In the genomic region with DNA sequence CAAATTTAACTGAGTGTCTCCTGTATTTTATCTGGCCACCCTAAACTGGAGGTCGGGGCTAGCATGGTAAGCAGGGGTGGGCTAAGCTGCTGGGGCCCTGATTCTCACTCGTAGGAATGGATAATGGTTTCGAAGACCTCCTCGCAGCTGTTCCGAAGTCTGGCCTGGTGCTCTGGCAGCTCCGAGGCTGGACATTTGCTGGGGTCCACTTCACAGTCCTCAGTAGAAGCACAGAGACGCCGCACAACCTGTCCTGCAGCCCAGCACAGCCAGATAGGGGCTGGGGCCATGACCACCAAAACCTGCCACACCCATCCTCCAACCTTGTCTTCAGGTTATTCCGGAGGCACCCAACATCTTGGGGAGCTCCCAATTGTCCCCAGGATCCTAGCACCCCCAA, we compare ENCODE assay signal across 2 cellular contexts.
A peak's percentile ranks its signal among the peaks of the same experiment; 100 is the strongest.
TF ChIP-seq lines count a peak whose summit lies in the region.

No MANE protein-coding gene starts in this region.

TF ChIP-seq in HepG2, 621 proteins besides CTCF, POLR2A, EP300 and RAD21:
- peak; percentile 66; the same call in 1 of the 2 replicates for TF ChIP-seq ZNF768 (CRISPR knock-in tag; IDR thresholded peaks at IDR 0.05)
- TF ChIP-seq, protein P1, sequence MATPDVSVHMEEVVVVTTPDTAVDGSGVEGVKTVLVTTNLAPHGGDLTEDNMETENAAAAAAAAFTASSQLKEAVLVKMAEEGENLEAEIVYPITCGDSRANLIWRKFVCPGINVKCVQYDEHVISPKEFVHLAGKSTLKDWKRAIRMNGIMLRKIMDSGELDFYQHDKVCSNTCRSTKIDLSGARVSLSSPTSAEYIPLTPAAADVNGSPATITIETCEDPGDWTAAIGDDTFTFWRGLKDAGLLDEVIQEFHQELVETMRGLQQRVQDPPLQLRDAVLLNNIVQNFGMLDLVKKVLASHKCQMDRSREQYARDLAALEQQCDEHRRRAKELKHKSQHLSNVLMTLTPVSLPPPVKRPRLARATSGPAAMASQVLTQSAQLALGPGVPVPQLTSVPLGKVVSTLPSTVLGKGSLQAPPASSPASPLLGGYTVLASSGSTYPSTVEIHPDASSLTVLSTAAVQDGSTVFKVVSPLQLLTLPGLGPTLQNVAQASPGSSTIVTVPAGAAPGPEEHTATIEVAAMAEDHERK (CRISPR knock-in tag; IDR thresholded peaks at IDR 0.05; ENCODE audit: low read depth), result no peak

TF ChIP-seq in WTC11, 78 proteins besides CTCF, POLR2A, EP300 and RAD21:
- TF ChIP-seq ZBTB43 (CRISPR knock-in tag; IDR thresholded peaks at IDR 0.05) (no peak), GRHL2 (CRISPR knock-in tag; IDR thresholded peaks at IDR 0.05; ENCODE audit: insufficient replicate concordance, severe bottlenecking) (no peak), USF2 (CRISPR knock-in tag; IDR thresholded peaks at IDR 0.05) (no peak), ESRRA (CRISPR knock-in tag; IDR thresholded peaks at IDR 0.05; ENCODE audit: borderline replicate concordance) (no peak), TEAD4 (CRISPR knock-in tag; IDR thresholded peaks at IDR 0.05) (no peak), JAZF1 (CRISPR knock-in tag; IDR thresholded peaks at IDR 0.05) (no peak), NFATC4 (CRISPR knock-in tag; IDR thresholded peaks at IDR 0.05) (no peak), NR2C2 (CRISPR knock-in tag; IDR thresholded peaks at IDR 0.05) (no peak), ZNF138 (CRISPR knock-in tag; conservative IDR thresholded peaks at IDR 0.05) (no peak), AR (CRISPR knock-in tag; IDR thresholded peaks at IDR 0.05) (no peak), ZNF317 (CRISPR knock-in tag; IDR thresholded peaks at IDR 0.05; ENCODE audit: borderline replicate concordance, low read depth) (no peak), ZNF425 (CRISPR knock-in tag; conservative IDR thresholded peaks at IDR 0.05) (no peak)
- TF ChIP-seq, protein P2, sequence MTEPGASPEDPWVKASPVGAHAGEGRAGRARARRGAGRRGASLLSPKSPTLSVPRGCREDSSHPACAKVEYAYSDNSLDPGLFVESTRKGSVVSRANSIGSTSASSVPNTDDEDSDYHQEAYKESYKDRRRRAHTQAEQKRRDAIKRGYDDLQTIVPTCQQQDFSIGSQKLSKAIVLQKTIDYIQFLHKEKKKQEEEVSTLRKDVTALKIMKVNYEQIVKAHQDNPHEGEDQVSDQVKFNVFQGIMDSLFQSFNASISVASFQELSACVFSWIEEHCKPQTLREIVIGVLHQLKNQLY (CRISPR knock-in tag; IDR thresholded peaks at IDR 0.05), result no peak
- TF ChIP-seq, protein P3, sequence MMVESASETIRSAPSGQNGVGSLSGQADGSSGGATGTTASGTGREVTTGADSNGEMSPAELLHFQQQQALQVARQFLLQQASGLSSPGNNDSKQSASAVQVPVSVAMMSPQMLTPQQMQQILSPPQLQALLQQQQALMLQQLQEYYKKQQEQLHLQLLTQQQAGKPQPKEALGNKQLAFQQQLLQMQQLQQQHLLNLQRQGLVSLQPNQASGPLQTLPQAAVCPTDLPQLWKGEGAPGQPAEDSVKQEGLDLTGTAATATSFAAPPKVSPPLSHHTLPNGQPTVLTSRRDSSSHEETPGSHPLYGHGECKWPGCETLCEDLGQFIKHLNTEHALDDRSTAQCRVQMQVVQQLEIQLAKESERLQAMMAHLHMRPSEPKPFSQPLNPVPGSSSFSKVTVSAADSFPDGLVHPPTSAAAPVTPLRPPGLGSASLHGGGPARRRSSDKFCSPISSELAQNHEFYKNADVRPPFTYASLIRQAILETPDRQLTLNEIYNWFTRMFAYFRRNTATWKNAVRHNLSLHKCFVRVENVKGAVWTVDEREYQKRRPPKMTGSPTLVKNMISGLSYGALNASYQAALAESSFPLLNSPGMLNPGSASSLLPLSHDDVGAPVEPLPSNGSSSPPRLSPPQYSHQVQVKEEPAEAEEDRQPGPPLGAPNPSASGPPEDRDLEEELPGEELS (CRISPR knock-in tag; IDR thresholded peaks at IDR 0.05), result no peak
